In the genomic region with DNA sequence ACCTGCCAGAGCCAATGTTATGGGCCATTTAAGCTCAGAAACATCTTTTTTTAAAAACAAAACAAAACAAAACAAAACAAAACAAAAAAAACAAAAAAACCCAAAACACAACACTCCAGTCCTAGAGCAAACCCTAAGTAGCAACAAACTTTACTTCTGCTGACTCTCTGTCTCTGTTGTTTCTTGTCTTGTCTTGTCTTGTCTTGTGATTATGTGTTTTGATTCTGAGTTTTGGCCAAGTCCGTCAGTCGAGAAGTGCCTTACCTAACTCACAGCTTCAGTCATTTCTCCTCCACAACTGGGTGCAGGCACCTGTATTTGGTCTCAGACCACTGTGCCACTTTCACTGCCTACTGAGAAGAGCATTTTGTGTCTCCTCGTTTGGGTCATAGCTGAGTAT, we compare ENCODE assay signal across 25 cellular contexts.
DNase-seq lines count a peak whose midpoint lies in the region; FAIRE-seq and TF ChIP-seq lines count a peak whose summit lies in the region.
"Had no signal": no experiment of that assay in that cellular context is flagged by ENCODE, and none has a peak within 500 bp of the region (broad histone marks: within the 10 kb centered on the region; RNA-seq: fewer than 3 reads in every experiment).

No MANE protein-coding gene starts in this region.

- no peaks in the 10 kb centered on the region for H3K36me3 ChIP-seq in mammary epithelial cell (ENCODE audit: insufficient read depth, low read length)
- H3K36me3 ChIP-seq in breast epithelium, result no peaks in the 10 kb centered on the region
- H3K36me3 ChIP-seq in bronchial epithelial cell (ENCODE audit: control insufficient read depth, insufficient read depth, low read length), result no peaks in the 10 kb centered on the region
- no peaks in the 10 kb centered on the region for H3K36me3 ChIP-seq in trophoblast cell (ENCODE audit: control insufficient read depth in 1 of 2, insufficient read depth in 2 of 2, low read length in 2 of 2)
- no peaks in the 10 kb centered on the region for H3K36me3 ChIP-seq in CD8-positive, alpha-beta memory T cell (ENCODE audit: insufficient read depth, low read length)
- H3K36me3 ChIP-seq in esophagus muscularis mucosa, result no peaks in the 10 kb centered on the region

- no peak overlapping the region for H3K4me3 Mint-ChIP-seq in CD8-positive, alpha-beta memory T cell
- H3K4me3 Mint-ChIP-seq: B cell; CD4-positive, alpha-beta T cell; CD8-positive, alpha-beta T cell had no signal

- H3K79me2 ChIP-seq in mammary epithelial cell (ENCODE audit: insufficient read depth, low read length) (no peaks in the 10 kb centered on the region), trophoblast cell (ENCODE audit: control insufficient read depth, insufficient read depth, low read length, poor library complexity) (no peaks in the 10 kb centered on the region)

- no peak overlapping the region for H2BK5ac ChIP-seq in trophoblast cell (ENCODE audit: low read depth, low read length, poor library complexity)

- no peak overlapping the region for H3K27ac Mint-ChIP-seq in CD8-positive, alpha-beta memory T cell
- H3K27ac Mint-ChIP-seq: B cell; CD4-positive, alpha-beta T cell; CD8-positive, alpha-beta T cell had no signal

- POLR2A ChIA-PET in CD8-positive, alpha-beta memory T cell (lab: Charles Lee), result no interaction called here

- no peak for TF ChIP-seq CTCF in mammary epithelial cell (conservative IDR thresholded peaks at IDR 0.05 in 1 of 2, IDR thresholded peaks at IDR 0.05 in 1 of 2; ENCODE audit: extremely low read depth in 1 of 2, insufficient read depth in 1 of 2, low read depth in 1 of 2, low read length in 2 of 2)
- TF ChIP-seq CTCF in breast epithelium (IDR thresholded peaks at IDR 0.05), result no peak
- TF ChIP-seq CTCF in bronchial epithelial cell (IDR thresholded peaks at IDR 0.05; ENCODE audit: insufficient read depth, low read length, severe bottlenecking), result no peak
- TF ChIP-seq CTCF in epithelial cell of esophagus (IDR thresholded peaks at IDR 0.05; ENCODE audit: insufficient read depth, low read depth, low read length, missing control alignments), result no peak
- TF ChIP-seq CTCF in esophagus muscularis mucosa (IDR thresholded peaks at IDR 0.05), result no peak

- no peak overlapping the region for H3K18ac ChIP-seq in trophoblast cell (ENCODE audit: low read length)

- no peaks in the 10 kb centered on the region for H3K79me1 ChIP-seq in trophoblast cell (ENCODE audit: low read length)

- H4K91ac ChIP-seq in trophoblast cell (ENCODE audit: low read depth, low read length), result no peak overlapping the region

- WGBS in mammary epithelial cell (ENCODE audit: low coverage, missing lambda C conversion rate), result 82% methylated on average over 3 of the region's 3 CpGs
- no CpG with 5 or more reads among the region's 3 CpGs for WGBS in trophoblast cell (ENCODE audit: extremely low coverage, insufficient coverage, insufficient read length)
- WGBS in esophagus muscularis mucosa, result 97% methylated on average over 2 of the region's 3 CpGs

- no peaks in the 10 kb centered on the region for H4K20me1 ChIP-seq in mammary epithelial cell (ENCODE audit: insufficient read depth, low read length)
- H4K20me1 ChIP-seq: BLaER1 treated with 17β-estradiol and CSF1 and Interleukin-3, amounts not matched to agents 10 nM and 100 nM had no signal

- no peak for FAIRE-seq in bronchial epithelial cell (lab: Jason Lieb, UNC)
- FAIRE-seq: A549, G401.6, GM12891, GM18507 had no signal

- H3K4me2 ChIP-seq in mammary epithelial cell (ENCODE audit: insufficient read depth, low read depth, low read length) (no peak overlapping the region), trophoblast cell (ENCODE audit: low read length) (no peak overlapping the region)
- H3K4me2 ChIP-seq: A549; BLaER1 treated with 17β-estradiol and CSF1 and Interleukin-3, amounts not matched to agents 10 nM and 100 nM had no signal

- H2BK120ac ChIP-seq in trophoblast cell (ENCODE audit: insufficient read depth, low read length, poor library complexity), result no peak overlapping the region

- H4K12ac ChIP-seq in trophoblast cell (ENCODE audit: low read depth, low read length), result no peak overlapping the region

- H3K4me1 ChIP-seq in mammary epithelial cell (ENCODE audit: insufficient read depth, low read length) (no peaks in the 10 kb centered on the region), breast epithelium (no peaks in the 10 kb centered on the region), trophoblast cell (ENCODE audit: control insufficient read depth in 1 of 2, insufficient read depth in 2 of 2, low read length in 2 of 2) (no peaks in the 10 kb centered on the region), esophagus muscularis mucosa (no peaks in the 10 kb centered on the region)
- no peaks in the 10 kb centered on the region for H3K4me1 ChIP-seq in CD8-positive, alpha-beta memory T cell (ENCODE audit: insufficient read depth, low read length)
- H3K4me1 ChIP-seq: A549; BLaER1 treated with 17β-estradiol and CSF1 and Interleukin-3, amounts not matched to agents 10 nM and 100 nM had no signal

- no TSS peak for BruUV-seq in mammary epithelial cell (replicated peaks; lab: Mats Ljungman, UMichigan)

- H3K9ac ChIP-seq in mammary epithelial cell (ENCODE audit: insufficient read depth, low read length) (no peak overlapping the region), trophoblast cell (ENCODE audit: low read length) (no peak overlapping the region)
- H3K9ac ChIP-seq: BLaER1 treated with 17β-estradiol and CSF1 and Interleukin-3, amounts not matched to agents 10 nM and 100 nM had no signal

- no peak overlapping the region for H3K14ac ChIP-seq in trophoblast cell (ENCODE audit: low read length)

- TF ChIP-seq POLR2A in breast epithelium (IDR thresholded peaks at IDR 0.05) (no peak), esophagus muscularis mucosa (IDR thresholded peaks at IDR 0.05; ENCODE audit: low read depth) (no peak)

- peaks cover 0 to 2% of the 10 kb centered on the region in 2 donors for H3K27me3 Mint-ChIP-seq in CD8-positive, alpha-beta memory T cell
- H3K27me3 Mint-ChIP-seq: B cell; CD4-positive, alpha-beta T cell had no signal

- no peak overlapping the region for H2AK5ac ChIP-seq in trophoblast cell (ENCODE audit: low read length)

- CTCF ChIA-PET in mammary epithelial cell (lab: Charles Lee; ENCODE audit: low non-redundant PET), result no interaction called here
- CTCF ChIA-PET in CD8-positive, alpha-beta memory T cell (lab: Charles Lee), result no interaction called here

- H3K4me3 ChIP-seq in mammary epithelial cell (replicated peaks in 1 of 3; ENCODE audit: insufficient read depth in 1 of 3, low read depth in 2 of 3, low read length in 3 of 3) (no peak overlapping the region), breast epithelium (no peak overlapping the region), bronchial epithelial cell (ENCODE audit: low read depth, low read length) (no peak overlapping the region), epithelial cell of esophagus (ENCODE audit: low read length) (no peak overlapping the region), trophoblast cell (ENCODE audit: low read depth, low read length) (no peak overlapping the region), esophagus muscularis mucosa (no peak overlapping the region)
- H3K4me3 ChIP-seq in CD8-positive, alpha-beta memory T cell (ENCODE audit: low read length), result no peak overlapping the region
- H3K4me3 ChIP-seq: A549; BLaER1 treated with 17β-estradiol and CSF1 and Interleukin-3, amounts not matched to agents 10 nM and 100 nM had no signal

- no peak overlapping the region for H2BK12ac ChIP-seq in trophoblast cell (ENCODE audit: low read length)

- no peak overlapping the region for H2AFZ ChIP-seq in mammary epithelial cell (ENCODE audit: low read depth, low read length)
- H2AFZ ChIP-seq in trophoblast cell (ENCODE audit: insufficient read depth, low read length, poor library complexity), result no peak overlapping the region

- peaks cover 0 to 4% (median 0%) of the 10 kb centered on the region in 3 donors for H3K36me3 Mint-ChIP-seq in CD8-positive, alpha-beta memory T cell
- H3K36me3 Mint-ChIP-seq: CD8-positive, alpha-beta T cell had no signal

- no peaks in the 10 kb centered on the region for H3K27me3 ChIP-seq in mammary epithelial cell (ENCODE audit: insufficient read depth, low read length)
- H3K27me3 ChIP-seq in breast epithelium, result no peaks in the 10 kb centered on the region
- H3K27me3 ChIP-seq in bronchial epithelial cell (ENCODE audit: control insufficient read depth, insufficient read depth, low read length), result no peaks in the 10 kb centered on the region
- no peaks in the 10 kb centered on the region for H3K27me3 ChIP-seq in trophoblast cell (ENCODE audit: insufficient read depth, low read length)
- no peaks in the 10 kb centered on the region for H3K27me3 ChIP-seq in CD8-positive, alpha-beta memory T cell (ENCODE audit: insufficient read depth, low read length, poor library complexity, severe bottlenecking)
- H3K27me3 ChIP-seq in esophagus muscularis mucosa, result no peaks in the 10 kb centered on the region
- H3K27me3 ChIP-seq: BLaER1 treated with 17β-estradiol and CSF1 and Interleukin-3, amounts not matched to agents 10 nM and 100 nM had no signal

- no peak overlapping the region for H3K4ac ChIP-seq in trophoblast cell (ENCODE audit: low read depth, low read length)

- intact Hi-C loops in mammary epithelial cell (cut with micrococcal nuclease), result no loop called here
- intact Hi-C loops in breast epithelium (cut with DNase I; ENCODE audit: low total_unique reads), result no loop called here
- intact Hi-C loops in esophagus muscularis mucosa (cut with DNase I), result no loop called here

- H4K8ac ChIP-seq in trophoblast cell (ENCODE audit: low read depth, low read length), result no peak overlapping the region

- TF ChIP-seq EP300 in esophagus muscularis mucosa (IDR thresholded peaks at IDR 0.05), result no peak

- H3K27ac ChIP-seq in mammary epithelial cell (ENCODE audit: insufficient read depth, low read depth, low read length), result no peak overlapping the region
- no peak overlapping the region for H3K27ac ChIP-seq in breast epithelium
- H3K27ac ChIP-seq in trophoblast cell (ENCODE audit: low read depth, low read length), result no peak overlapping the region
- no peak overlapping the region for H3K27ac ChIP-seq in CD8-positive, alpha-beta memory T cell (ENCODE audit: low read depth, low read length)
- no peak overlapping the region for H3K27ac ChIP-seq in esophagus muscularis mucosa (replicated peaks in 1 of 4)
- H3K27ac ChIP-seq: 22Rv1; A549; BLaER1 treated with 17β-estradiol and CSF1 and Interleukin-3, amounts not matched to agents 10 nM and 100 nM; C4-2B had no signal

- H3K9me3 ChIP-seq in mammary epithelial cell (replicated peaks; ENCODE audit: insufficient read depth, low read length) (no peaks in the 10 kb centered on the region), breast epithelium (no peaks in the 10 kb centered on the region), trophoblast cell (ENCODE audit: insufficient read depth, low read depth, low read length) (no peaks in the 10 kb centered on the region), esophagus muscularis mucosa (no peaks in the 10 kb centered on the region)
- H3K9me3 ChIP-seq in CD8-positive, alpha-beta memory T cell (ENCODE audit: low read length), result no peaks in the 10 kb centered on the region
- H3K9me3 ChIP-seq: A549 had no signal

- dilution Hi-C loops in mammary epithelial cell (cut with HindIII; ENCODE audit: low sequenced_read_pairs), result no loop called here

- H3K4me1 Mint-ChIP-seq in CD8-positive, alpha-beta memory T cell, result no peaks in the 10 kb centered on the region
- H3K4me1 Mint-ChIP-seq: B cell had no signal

- in situ Hi-C loops in mammary epithelial cell (cut with MboI; ENCODE audit: low sequenced_read_pairs in 2 of 2), result no loop called here

- peak; percentile 11 for DNase-seq in mammary epithelial cell
- no peak for DNase-seq in breast epithelium (ENCODE audit: low spot score in 2 of 2)
- peak; percentile 40 for DNase-seq in bronchial epithelial cell (ENCODE audit: low read depth)
- peak; percentile 23 for DNase-seq in epithelial cell of esophagus (ENCODE audit: low read depth)
- DNase-seq in trophoblast cell, result no peak
- no peak for DNase-seq in CD8-positive, alpha-beta memory T cell
- no peak for DNase-seq in esophagus muscularis mucosa (ENCODE audit: extremely low spot score)
- no peak for DNase-seq in DMS79 treated with DMSO at 0.1 percent for 48 hours (lab: John Stamatoyannopoulos, UW)
- DNase-seq: AML-193; CD4-positive, alpha-beta T cell; CD8-positive, alpha-beta T cell; COR-L47; DMS 273 treated with DMSO at 0.1 percent for 48 hours; DMS153; DMS53; DMS79; GF-D8 had no signal

- H3K9me3 Mint-ChIP-seq in CD8-positive, alpha-beta memory T cell, result no peaks in the 10 kb centered on the region
- H3K9me3 Mint-ChIP-seq: CD4-positive, alpha-beta T cell had no signal

- peak overlapping the region; percentile 40 for H3K23ac ChIP-seq in trophoblast cell (ENCODE audit: low read length)

Comparison
In these comparisons a context has a peak if more than half of its experiments do, and no peak if none do; other contexts are left out.
1. DNase-seq: peak in mammary epithelial cell (single experiment), bronchial epithelial cell (single experiment) and epithelial cell of esophagus (single experiment); none in breast epithelium (0 of 2), trophoblast cell (0 of 2), CD8-positive, alpha-beta memory T cell (0 of 5), esophagus muscularis mucosa (single experiment) and DMS79 treated with DMSO at 0.1 percent for 48 hours (single experiment).